Comparison of ENCODE assay signal across 14 cellular contexts in the genomic region with DNA sequence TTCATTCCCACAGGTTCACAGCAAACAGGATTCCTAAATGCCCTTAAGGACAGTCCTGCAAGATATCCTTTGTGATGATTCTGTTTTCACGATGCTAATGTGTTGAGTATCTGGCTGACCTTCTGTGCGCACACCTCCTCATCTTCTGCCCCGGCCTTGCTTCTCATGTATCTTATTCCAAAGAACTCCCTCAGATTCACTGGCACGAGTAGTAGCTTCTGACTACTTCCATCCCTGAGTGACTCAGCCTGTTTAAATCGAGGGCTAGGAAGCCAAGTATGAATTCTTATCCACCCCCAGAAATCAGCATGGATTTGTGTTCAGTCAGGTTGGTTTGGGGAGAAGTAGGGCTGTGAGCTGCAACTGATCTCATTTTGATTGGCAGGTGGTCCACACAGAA.
DNase-seq lines count a peak whose midpoint lies in the region; ATAC-seq and TF ChIP-seq lines count a peak whose summit lies in the region.
"Had no signal": no experiment of that assay in that cellular context is flagged by ENCODE, and none has a peak within 500 bp of the region (broad histone marks: within the 10 kb centered on the region; RNA-seq: fewer than 3 reads in every experiment).

No MANE protein-coding gene starts in this region.

- DNase-seq in Ammon's horn (ENCODE audit: low spot score) (peak; percentile 36), adipocyte (ENCODE audit: low read depth) (peak; percentile 74), fibroblast of pulmonary artery (ENCODE audit: low read depth) (peak; percentile 53), putamen (ENCODE audit: low spot score) (peak; percentile 50), NCI-H2107 treated with DMSO at 0.1 percent for 48 hours (lab: John Stamatoyannopoulos, UW; ENCODE audit: unreplicated experiment) (no peak), foreskin keratinocyte (no peak), NCI-H1105 (lab: John Stamatoyannopoulos, UW) (no peak)
- DNase-seq: activated CD4-positive, alpha-beta T cell treated with anti-CD3 and anti-CD28 coated beads for 48 hours; naive thymus-derived CD4-positive, alpha-beta T cell; SHP77 treated with DMSO at 0.1 percent for 48 hours; stimulated activated CD4-positive, alpha-beta T cell treated with anti-CD3 and anti-CD28 coated beads, Interleukin-2, amount 100 ng/mL, for 24 hours; T-helper 9 cell had no signal

- no peak overlapping the region for H3K27ac ChIP-seq in foreskin keratinocyte
- H3K27ac ChIP-seq: epithelial cell of prostate had no signal

- peaks cover 4% of the 10 kb centered on the region for H3K27me3 ChIP-seq in adipocyte (replicated peaks; ENCODE audit: control insufficient read depth, insufficient read depth, low read length)
- no peaks in the 10 kb centered on the region for H3K27me3 ChIP-seq in foreskin keratinocyte

- H3K9ac ChIP-seq in adipocyte (ENCODE audit: low read length) = no peak overlapping the region

- no peak for TF ChIP-seq CTCF in fibroblast of pulmonary artery (IDR thresholded peaks at IDR 0.05; ENCODE audit: low read length, missing control alignments)
- TF ChIP-seq CTCF in foreskin keratinocyte (conservative IDR thresholded peaks at IDR 0.05) = no peak

- ATAC-seq in foreskin keratinocyte = no peak
- no peak for ATAC-seq in GM18907 (IDR thresholded peaks at IDR 0.05; ENCODE audit: unreplicated experiment)
- ATAC-seq: naive thymus-derived CD4-positive, alpha-beta T cell had no signal

- H3K36me3 ChIP-seq in adipocyte (ENCODE audit: control insufficient read depth, insufficient read depth, low read length, severe bottlenecking) = no peaks in the 10 kb centered on the region

- H3K4me1 ChIP-seq in adipocyte (ENCODE audit: control insufficient read depth, insufficient read depth, low read length) (peaks cover 8% of the 10 kb centered on the region), foreskin keratinocyte (no peaks in the 10 kb centered on the region)

- H3K4me3 ChIP-seq in adipocyte (ENCODE audit: low read length) = no peak overlapping the region
- no peak overlapping the region for H3K4me3 ChIP-seq in fibroblast of pulmonary artery (replicated peaks; ENCODE audit: low read depth, low read length)

- no peaks in the 10 kb centered on the region for H3K9me3 ChIP-seq in adipocyte (ENCODE audit: control insufficient read depth, low read length)

Comparison
In these comparisons a context has a peak if more than half of its experiments do, and no peak if none do; other contexts are left out.
1. DNase-seq: peak in Ammon's horn (single experiment), adipocyte (single experiment), fibroblast of pulmonary artery (single experiment) and putamen (single experiment); none in NCI-H2107 treated with DMSO at 0.1 percent for 48 hours (single experiment), foreskin keratinocyte (0 of 2) and NCI-H1105 (single experiment).